Comparison of ENCODE assay signal across 8 cellular contexts in genomic region chr14:104681689-104682074, GRCh38. TPM values are rescaled to one million over a fixed set of nuclear protein-coding genes. Genes with fewer than 3 reads are reported as not detected.
DNase-seq lines count a peak whose midpoint lies in the region; ATAC-seq and TF ChIP-seq lines count a peak whose summit lies in the region.

No MANE protein-coding gene starts in this region.

- H3K4me3 ChIP-seq in SJCRH30 = peak overlapping the region; percentile 39

- CTCF ChIA-PET in Calu3 (lab: Charles Lee) = interaction anchor here (0.7 to 4.0 kb wide), 6 partner anchors 8 to 31 kb away, joined by 3 to 47 read pairs (median 5); no protein-coding TSS in a partner anchor

- H3K27ac Mint-ChIP-seq in Calu3 (ENCODE audit: unreplicated experiment) = peak overlapping the region; percentile 99
- peak overlapping the region; percentile 58 for H3K27ac Mint-ChIP-seq in nephron progenitor cell

- H3K4me1 ChIP-seq in SJCRH30 = peaks cover 50% of the 10 kb centered on the region

- BruUV-seq in Calu3 (replicated peaks; lab: Mats Ljungman, UMichigan) = no TSS peak

- peak; percentile 85 for DNase-seq in Calu3
- DNase-seq in SJCRH30 = peak; percentile 89 to 91
- DNase-seq in fibroblast of the conjunctiva (ENCODE audit: low read depth) = peak; percentile 73
- peak; percentile 77 for DNase-seq in nephron progenitor cell
- no peak for DNase-seq in NCI-H1105 treated with DMSO at 0.1 percent for 48 hours (lab: John Stamatoyannopoulos, UW)
- no peak for DNase-seq in COLO668 (lab: John Stamatoyannopoulos, UW; ENCODE audit: unreplicated experiment)

- H3K4me3 Mint-ChIP-seq in Calu3 (ENCODE audit: low read depth, unreplicated experiment) (peak overlapping the region; percentile 76), nephron progenitor cell (peak overlapping the region; percentile 50)

- H3K4me1 Mint-ChIP-seq in Calu3 (ENCODE audit: low read depth, unreplicated experiment) (peaks cover 79% of the 10 kb centered on the region), nephron progenitor cell (peaks cover 66% of the 10 kb centered on the region)

- H3K9me3 Mint-ChIP-seq in Calu3 (ENCODE audit: low read depth, unreplicated experiment) (no peaks in the 10 kb centered on the region), nephron progenitor cell (peaks cover 6% of the 10 kb centered on the region)

- TF ChIP-seq CTCF in Calu3 (IDR thresholded peaks at IDR 0.05; ENCODE audit: unreplicated experiment) = no peak
- no peak for TF ChIP-seq CTCF in nephron progenitor cell (IDR thresholded peaks at IDR 0.05)

- H3K36me3 Mint-ChIP-seq in Calu3 (ENCODE audit: insufficient read depth, unreplicated experiment) (peaks cover 40% of the 10 kb centered on the region), nephron progenitor cell (ENCODE audit: low read depth) (no peaks in the 10 kb centered on the region)

- H3K36me3 ChIP-seq in SJCRH30 = no peaks in the 10 kb centered on the region

- no peaks in the 10 kb centered on the region for H3K9me3 ChIP-seq in SJCRH30 (replicated peaks)

- no peaks in the 10 kb centered on the region for H3K27me3 ChIP-seq in SJCRH30

- H3K27me3 Mint-ChIP-seq in Calu3 (ENCODE audit: unreplicated experiment) (no peaks in the 10 kb centered on the region), nephron progenitor cell (ENCODE audit: low read depth, poor library complexity) (no peaks in the 10 kb centered on the region)

- no peak for ATAC-seq in GM19467 (IDR thresholded peaks at IDR 0.05; ENCODE audit: unreplicated experiment)
- no peak for ATAC-seq in HG03097 (IDR thresholded peaks at IDR 0.05; ENCODE audit: low FRiP score, unreplicated experiment)

- intact Hi-C loops in Calu3 (cut with micrococcal nuclease; ENCODE audit: unreplicated experiment) = loop anchor here (2.0 to 5.0 kb wide), 2 partner anchors 15 to 34 kb away; no protein-coding TSS in a partner anchor

- H3K27ac ChIP-seq in SJCRH30 = peak overlapping the region; percentile 53

RNA-seq across cellular contexts. Expression of gene INF2, which starts 7.7 kb away (rescaled TPM):
- 208 and 220 TPM in 2 replicates for total RNA-seq in Calu3 (2022)
- 36.9 and 38.3 TPM in 2 replicates for total RNA-seq in SJCRH30 (2014; rRNA removed; shearing (Covaris generic))

RNA-seq across cellular contexts. Expression of gene ADSS1, which starts 42.3 kb away (rescaled TPM):
- total RNA-seq in Calu3 (2022) = 8.6 and 10.0 TPM in 2 replicates
- 0.58 and 1.2 TPM in 2 replicates for total RNA-seq in SJCRH30 (2014; rRNA removed; shearing (Covaris generic))

Comparison
In these comparisons a context has a peak if more than half of its experiments do, and no peak if none do; other contexts are left out.
1. DNase-seq: peak in Calu3 (single experiment), SJCRH30 (2 of 2), fibroblast of the conjunctiva (single experiment) and nephron progenitor cell (single experiment); none in NCI-H1105 treated with DMSO at 0.1 percent for 48 hours (single experiment) and COLO668 (single experiment).